15 cellular contexts compared by ENCODE assay signal in genomic region chr6:169451065-169451840, GRCh38.
DNase-seq lines count a peak whose midpoint lies in the region; ATAC-seq and TF ChIP-seq lines count a peak whose summit lies in the region.
"Had no signal": no experiment of that assay in that cellular context is flagged by ENCODE, and none has a peak within 500 bp of the region (broad histone marks: within the 10 kb centered on the region; RNA-seq: fewer than 3 reads in every experiment).

No MANE protein-coding gene starts in this region.

- H3K4me3 ChIP-seq in heart left ventricle (peak overlapping the region in 9 of 12 donors; percentile 36 to 55 (median 41)), esophagus squamous epithelium (peak overlapping the region; percentile 18 to 61 (median 40)), ovary (no peak overlapping the region), uterus (peak overlapping the region in 1 of 2 donors; percentile 18)

- H3K27ac Mint-ChIP-seq in activated CD4-positive, alpha-beta memory T cell treated with anti-CD3 and anti-CD28 coated beads for 36 hours: no peak overlapping the region
- H3K27ac Mint-ChIP-seq: mesothelial cell of epicardium, T-helper 17 cell had no signal

- H3K9me3 Mint-ChIP-seq in activated CD4-positive, alpha-beta memory T cell treated with anti-CD3 and anti-CD28 coated beads for 36 hours: no peaks in the 10 kb centered on the region
- H3K9me3 Mint-ChIP-seq: mesothelial cell of epicardium had no signal

- no peaks in the 10 kb centered on the region for H3K27me3 Mint-ChIP-seq in activated CD4-positive, alpha-beta memory T cell treated with anti-CD3 and anti-CD28 coated beads for 36 hours

- 72 to 81% (median 77%) methylated on average over 14 of the region's 14 CpGs for WGBS in heart left ventricle, 4 donors
- 57 to 69% methylated on average over 14 of the region's 14 CpGs for WGBS in esophagus squamous epithelium, 2 donors
- 28 to 51% (median 42%) methylated on average over 14 of the region's 14 CpGs for WGBS in ovary, 3 donors

- intact Hi-C loops in heart left ventricle (cut with DNase I) (no loop called here), Right ventricle myocardium inferior (cut with DNase I) (no loop called here), esophagus squamous epithelium (cut with DNase I) (no loop called here), ovary (cut with DNase I) (no loop called here), uterus (cut with DNase I; ENCODE audit: low total_unique reads) (no loop called here)
- intact Hi-C loops in activated CD4-positive, alpha-beta memory T cell treated with anti-CD3 and anti-CD28 coated beads for 36 hours (cut with micrococcal nuclease): no loop called here

- no peaks in the 10 kb centered on the region for H3K9me3 ChIP-seq in heart left ventricle
- no peaks in the 10 kb centered on the region for H3K9me3 ChIP-seq in esophagus squamous epithelium
- H3K9me3 ChIP-seq in ovary: peaks cover 0 to 3% of the 10 kb centered on the region in 2 donors
- no peaks in the 10 kb centered on the region for H3K9me3 ChIP-seq in uterus

- no peaks in the 10 kb centered on the region for H3K4me1 Mint-ChIP-seq in activated CD4-positive, alpha-beta memory T cell treated with anti-CD3 and anti-CD28 coated beads for 36 hours (ENCODE audit: low read depth)

- H3K36me3 ChIP-seq in heart left ventricle (no peaks in the 10 kb centered on the region), esophagus squamous epithelium (no peaks in the 10 kb centered on the region), ovary (no peaks in the 10 kb centered on the region), uterus (no peaks in the 10 kb centered on the region)

- H3K4me1 ChIP-seq in heart left ventricle (peaks cover 0 to 10% (median 0%) of the 10 kb centered on the region in 12 donors), esophagus squamous epithelium (peaks cover 0 to 23% (median 6%) of the 10 kb centered on the region in 3 donors), ovary (ENCODE audit: insufficient read depth) (peaks cover 23% of the 10 kb centered on the region), uterus (peaks cover 0 to 12% of the 10 kb centered on the region in 2 donors)

- TF ChIP-seq POLR2A in heart left ventricle (IDR thresholded peaks at IDR 0.05): no peak
- no peak for TF ChIP-seq POLR2A in esophagus squamous epithelium (IDR thresholded peaks at IDR 0.05)
- no peak for TF ChIP-seq POLR2A in ovary (IDR thresholded peaks at IDR 0.05)
- no peak for TF ChIP-seq POLR2A in uterus (IDR thresholded peaks at IDR 0.05)

- H3K27me3 ChIP-seq in heart left ventricle (no peaks in the 10 kb centered on the region), esophagus squamous epithelium (no peaks in the 10 kb centered on the region), ovary (no peaks in the 10 kb centered on the region), uterus (no peaks in the 10 kb centered on the region)

- no peaks in the 10 kb centered on the region for H3K36me3 Mint-ChIP-seq in activated CD4-positive, alpha-beta memory T cell treated with anti-CD3 and anti-CD28 coated beads for 36 hours
- H3K36me3 Mint-ChIP-seq: mesothelial cell of epicardium had no signal

- DNase-seq in heart left ventricle (no peak), Right ventricle myocardium inferior (ENCODE audit: missing footprints) (no peak), esophagus squamous epithelium (lab: John Stamatoyannopoulos, UW) (no peak), ovary (no peak), uterus (no peak), NCI-H1048 (lab: John Stamatoyannopoulos, UW) (no peak)
- DNase-seq in activated CD4-positive, alpha-beta memory T cell treated with anti-CD3 and anti-CD28 coated beads for 36 hours: no peak
- DNase-seq: ACHN; activated effector memory CD4-positive, alpha-beta T cell treated with Interleukin-2 at 50 U/mL for 16 hours; NCI-H1417; NCI-H446; stimulated activated naive CD8-positive, alpha-beta T cell treated with anti-CD3 and anti-CD28 coated beads, Interleukin-15, Interleukin-2, amounts not matched to agents 100 U/mL and 50 U/mL, for 24 hours; T-helper 17 cell had no signal

- POLR2A ChIA-PET in activated CD4-positive, alpha-beta memory T cell treated with anti-CD3 and anti-CD28 coated beads for 36 hours (lab: Charles Lee): no interaction called here

- CTCF ChIA-PET in activated CD4-positive, alpha-beta memory T cell treated with anti-CD3 and anti-CD28 coated beads for 36 hours (lab: Charles Lee): no interaction called here

- H3K4me3 Mint-ChIP-seq in activated CD4-positive, alpha-beta memory T cell treated with anti-CD3 and anti-CD28 coated beads for 36 hours: no peak overlapping the region
- H3K4me3 Mint-ChIP-seq: mesothelial cell of epicardium, T-helper 17 cell had no signal

- TF ChIP-seq EP300 in ovary (IDR thresholded peaks at IDR 0.05): no peak

- H3K27ac ChIP-seq in heart left ventricle (peak overlapping the region in 11 of 12 donors; percentile 58 to 84 (median 76)), esophagus squamous epithelium (peak overlapping the region; percentile 71 to 89 (median 82)), ovary (peak overlapping the region; percentile 54 to 93), uterus (peak overlapping the region; percentile 93)

- ATAC-seq in heart left ventricle (peak in 1 of 4 donors; percentile 27), Right ventricle myocardium inferior (no peak), HG03097 (IDR thresholded peaks at IDR 0.05; ENCODE audit: low FRiP score, unreplicated experiment) (no peak)
- ATAC-seq: stimulated activated naive CD8-positive, alpha-beta T cell treated with anti-CD3 and anti-CD28 coated beads, Interleukin-15, Interleukin-2, amounts not matched to agents 100 U/mL and 50 U/mL, for 24 hours; T-helper 17 cell had no signal

- TF ChIP-seq CTCF in heart left ventricle (IDR thresholded peaks at IDR 0.05): no peak
- TF ChIP-seq CTCF in esophagus squamous epithelium (IDR thresholded peaks at IDR 0.05): no peak
- TF ChIP-seq CTCF in ovary (IDR thresholded peaks at IDR 0.05): no peak
- no peak for TF ChIP-seq CTCF in uterus (IDR thresholded peaks at IDR 0.05)
